Comparison of ENCODE assay signal across 20 cellular contexts in genomic region chr7:26988975-26989374, GRCh38.
"Had no signal": no experiment of that assay in that cellular context is flagged by ENCODE, and none has a peak within 500 bp of the region (broad histone marks: within the 10 kb centered on the region; RNA-seq: fewer than 3 reads in every experiment).

No MANE protein-coding gene starts in this region.

- H3K36me3 ChIP-seq: SJSA1 had no signal

- H3K27me3 ChIP-seq: SJSA1 had no signal

- H3K4me2 ChIP-seq: KMS-11 had no signal

- H3K4me3 Mint-ChIP-seq: IgD-negative memory B cell had no signal

- H3K4me1 ChIP-seq: SJSA1 had no signal

- DNase-seq: Kasumi-1, MM.1S, NCI-H1105 treated with DMSO at 0.1 percent for 48 hours, NCI-H1436, NCI-H187, NCI-H2029, NCI-H2081 treated with DMSO at 0.1 percent for 48 hours, NCI-H2171 treated with DMSO at 0.1 percent for 48 hours, NCI-H510A, NCI-H524 treated with DMSO at 0.1 percent for 48 hours, Right ventricle myocardium superior, RPMI8226, SIG-M5 had no signal

- H3K27ac Mint-ChIP-seq: IgD-negative memory B cell had no signal

- H3K9me3 ChIP-seq: SJSA1 had no signal

- H3K36me3 Mint-ChIP-seq: IgD-negative memory B cell had no signal

- H3K4me3 ChIP-seq: K562, SJSA1, SK-N-MC had no signal

- FAIRE-seq: HTR-8/SVneo, K562, RCC 7860 had no signal

- H3K27ac ChIP-seq: KMS-11, SJSA1, SK-N-MC had no signal

- H3K9me3 Mint-ChIP-seq: IgD-negative memory B cell had no signal
